8 cellular contexts compared by ENCODE assay signal in the genomic region with DNA sequence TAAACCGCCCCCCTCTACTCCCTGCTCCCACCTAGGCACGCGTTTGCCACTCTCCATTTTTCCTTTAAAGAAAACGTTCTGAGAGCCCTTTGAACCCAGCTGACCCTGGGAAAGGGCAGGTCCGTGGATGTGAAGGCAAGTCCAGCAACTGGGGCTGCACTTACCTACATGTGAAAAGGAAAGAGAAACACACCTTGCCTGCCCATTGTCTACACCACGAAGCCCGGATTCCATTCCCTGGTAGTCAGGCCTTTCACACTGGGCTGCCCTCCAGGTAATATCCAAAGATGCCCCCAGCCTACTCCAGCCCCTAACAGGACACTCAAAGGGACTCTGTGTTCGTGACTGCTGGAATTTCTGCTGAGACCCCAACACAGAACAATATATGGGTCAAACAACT.
DNase-seq lines count a peak whose midpoint lies in the region; ATAC-seq, FAIRE-seq and TF ChIP-seq lines count a peak whose summit lies in the region.

No MANE protein-coding gene starts in this region.

- DNase-seq in activated naive CD4-positive, alpha-beta T cell (lab: John Stamatoyannopoulos, UW) = no peak
- DNase-seq in K562 (ENCODE audit: extremely low read depth in 1 of 4, low spot score in 3 of 4) (no peak), mesenchymal stem cell (no peak), type B pancreatic cell (ENCODE audit: extremely low spot score, unreplicated experiment) (no peak)
- DNase-seq in stimulated activated CD8-positive, alpha-beta memory T cell treated with anti-CD3 and anti-CD28 coated beads, Interleukin-4, amount 100 ng/mL, for 48 hours = no peak

- TF ChIP-seq CTCF in K562 (IDR thresholded peaks at IDR 0.05 in 2 of 3, conservative IDR thresholded peaks at IDR 0.05 in 1 of 3; ENCODE audit: insufficient read depth in 2 of 3, low read depth in 1 of 3, low read length in 3 of 3) = no peak
- TF ChIP-seq CTCF in type B pancreatic cell (conservative IDR thresholded peaks at IDR 0.05) = no peak

- H3K4me2 ChIP-seq in K562 (ENCODE audit: insufficient read depth, low read length) = peak overlapping the region; percentile 86
- peak overlapping the region; percentile 98 for H3K4me2 ChIP-seq in mesenchymal stem cell (ENCODE audit: low read length, poor library complexity, severe bottlenecking)

- BruUV-seq in K562 (replicated peaks; lab: Mats Ljungman, UMichigan) = no TSS peak

- peak overlapping the region in 1 of 2 experiments; percentile 59 for H3K18ac ChIP-seq in mesenchymal stem cell (ENCODE audit: low read depth in 1 of 2, low read length in 2 of 2)

- TF ChIP-seq POLR2A in K562 (conservative IDR thresholded peaks at IDR 0.05) = no peak

- H3K4ac ChIP-seq in mesenchymal stem cell (ENCODE audit: low read depth in 1 of 2, low read length in 2 of 2) = no peak overlapping the region

- H3K36me3 ChIP-seq in K562 (ENCODE audit: control insufficient read depth, insufficient read depth, low read length) (no peaks in the 10 kb centered on the region), mesenchymal stem cell (ENCODE audit: control insufficient read depth in 1 of 2, insufficient read depth in 2 of 2, low read depth in 1 of 2, low read length in 2 of 2) (no peaks in the 10 kb centered on the region)

- no peak overlapping the region for H2AK5ac ChIP-seq in mesenchymal stem cell (ENCODE audit: low read length, severe bottlenecking)

- no peak overlapping the region for H3K4me3 ChIP-seq in K562
- peak overlapping the region in 1 of 2 experiments; percentile 85 for H3K4me3 ChIP-seq in mesenchymal stem cell (ENCODE audit: insufficient read depth in 1 of 2, low read depth in 1 of 2, low read length in 2 of 2)

- H3K9me1 ChIP-seq in K562 (ENCODE audit: control insufficient read depth, insufficient read depth, low read length) = no peaks in the 10 kb centered on the region

- FAIRE-seq in K562 (lab: Jason Lieb, UNC) = no peak

- CTCF ChIA-PET in K562 (lab: Yijun Ruan, JAX; ENCODE audit: low intra/inter-chr PET ratio) = interaction anchor here (0.6 to 1.3 kb wide), 3 partner anchors 135 to 1417 kb away, joined by 3 to 5 read pairs (median 4); no protein-coding TSS in a partner anchor

- TF ChIP-seq RAD21 in K562 (CRISPR knock-in tag; conservative IDR thresholded peaks at IDR 0.05 in 1 of 2, IDR thresholded peaks at IDR 0.05 in 1 of 2) = no peak

- H3K27me3 Mint-ChIP-seq in activated naive CD4-positive, alpha-beta T cell treated with anti-CD3 and anti-CD28 coated beads, Interleukin-2, amount 50 U/mL, for 24 hours = no peaks in the 10 kb centered on the region
- peaks cover 7% of the 10 kb centered on the region for H3K27me3 Mint-ChIP-seq in type B pancreatic cell

- no peak overlapping the region for H4K91ac ChIP-seq in mesenchymal stem cell (ENCODE audit: low read length)

- H4K8ac ChIP-seq in mesenchymal stem cell (ENCODE audit: low read length) = no peak overlapping the region

- no peaks in the 10 kb centered on the region for H3K9me3 ChIP-seq in K562 (replicated peaks; ENCODE audit: control insufficient read depth, insufficient read depth, low read depth, low read length)
- H3K9me3 ChIP-seq in mesenchymal stem cell (ENCODE audit: control insufficient read depth, low read length) = no peaks in the 10 kb centered on the region

- H3K9me3 Mint-ChIP-seq in activated naive CD4-positive, alpha-beta T cell treated with anti-CD3 and anti-CD28 coated beads, Interleukin-2, amount 50 U/mL, for 24 hours = no peaks in the 10 kb centered on the region
- H3K9me3 Mint-ChIP-seq in type B pancreatic cell = no peaks in the 10 kb centered on the region

- H4K20me1 ChIP-seq in K562 (replicated peaks; ENCODE audit: control insufficient read depth, insufficient read depth, low read length) = no peaks in the 10 kb centered on the region

- H2AFZ ChIP-seq in K562 (ENCODE audit: low read depth, low read length) = peak overlapping the region; percentile 99
- H2AFZ ChIP-seq in mesenchymal stem cell (ENCODE audit: low read depth, low read length) = no peak overlapping the region

- H3K79me1 ChIP-seq in mesenchymal stem cell (replicated peaks; ENCODE audit: low read length, poor library complexity, severe bottlenecking) = no peaks in the 10 kb centered on the region

- peak overlapping the region; percentile 91 for H3K27ac Mint-ChIP-seq in activated naive CD4-positive, alpha-beta T cell treated with anti-CD3 and anti-CD28 coated beads, Interleukin-2, amount 50 U/mL, for 24 hours
- H3K27ac Mint-ChIP-seq in type B pancreatic cell = peak overlapping the region; percentile 85

- peak overlapping the region; percentile 87 for H3K4me3 Mint-ChIP-seq in activated naive CD4-positive, alpha-beta T cell treated with anti-CD3 and anti-CD28 coated beads, Interleukin-2, amount 50 U/mL, for 24 hours
- peak overlapping the region; percentile 89 for H3K4me3 Mint-ChIP-seq in type B pancreatic cell

- peaks cover 16% of the 10 kb centered on the region for H3K4me1 Mint-ChIP-seq in activated naive CD4-positive, alpha-beta T cell treated with anti-CD3 and anti-CD28 coated beads, Interleukin-2, amount 50 U/mL, for 24 hours
- peaks cover 38% of the 10 kb centered on the region for H3K4me1 Mint-ChIP-seq in type B pancreatic cell (ENCODE audit: unreplicated experiment)

- H3K4me1 ChIP-seq in K562 (replicated peaks in 1 of 2; ENCODE audit: control insufficient read depth in 2 of 2, insufficient read depth in 2 of 2, low read length in 2 of 2) (peaks cover 13 to 17% of the 10 kb centered on the region in 2 experiments), mesenchymal stem cell (ENCODE audit: control insufficient read depth, insufficient read depth, low read depth, low read length) (peaks cover 14% of the 10 kb centered on the region)

- in situ Hi-C loops in K562 (cut with MboI) = no loop called here

- H2BK12ac ChIP-seq in mesenchymal stem cell (ENCODE audit: low read length in 2 of 2) = no peak overlapping the region

- no peak overlapping the region for H3K27ac ChIP-seq in K562 (ENCODE audit: extremely low read depth, low read depth, low read length)
- no peak overlapping the region for H3K27ac ChIP-seq in mesenchymal stem cell (ENCODE audit: low read length, poor library complexity, severe bottlenecking)

- no peaks in the 10 kb centered on the region for H3K79me2 ChIP-seq in K562 (ENCODE audit: control insufficient read depth, insufficient read depth, low read length)

- intact Hi-C loops in K562 (cut with micrococcal nuclease) = loop anchor here (5.0 kb wide), 2 partner anchors 70 to 495 kb away; no protein-coding TSS in a partner anchor

- H3K9ac ChIP-seq in K562 (ENCODE audit: insufficient read depth in 1 of 2, low read depth in 2 of 2, low read length in 2 of 2) (peak overlapping the region in 1 of 2 experiments; percentile 73; a peak in 2 of 4 replicates), mesenchymal stem cell (ENCODE audit: low read length) (peak overlapping the region; percentile 95)

- no peaks in the 10 kb centered on the region for H3K36me3 Mint-ChIP-seq in activated naive CD4-positive, alpha-beta T cell treated with anti-CD3 and anti-CD28 coated beads, Interleukin-2, amount 50 U/mL, for 24 hours
- no peaks in the 10 kb centered on the region for H3K36me3 Mint-ChIP-seq in type B pancreatic cell

- 44% methylated on average over 8 of the region's 8 CpGs for WGBS in K562 (ENCODE audit: insufficient coverage, low coverage, missing lambda C conversion rate)
- WGBS in mesenchymal stem cell = 45% methylated on average over 8 of the region's 8 CpGs

- no peak overlapping the region for H3K14ac ChIP-seq in mesenchymal stem cell (ENCODE audit: low read length in 2 of 2)

- H2BK120ac ChIP-seq in mesenchymal stem cell (ENCODE audit: low read depth, low read length) = no peak overlapping the region

- no peak overlapping the region for H3K23ac ChIP-seq in mesenchymal stem cell (ENCODE audit: low read length in 2 of 2)

- no peak overlapping the region for H2BK15ac ChIP-seq in mesenchymal stem cell (ENCODE audit: low read depth, poor library complexity, severe bottlenecking)

- no peak overlapping the region for H2BK5ac ChIP-seq in mesenchymal stem cell (ENCODE audit: low read depth, low read length, poor library complexity, severe bottlenecking)

- POLR2A ChIA-PET in K562 (lab: Yijun Ruan, JAX) = interaction anchor here (0.6 to 0.9 kb wide), 3 partner anchors 62 to 1044 kb away, joined by 3 read pairs; no protein-coding TSS in a partner anchor

- TF ChIP-seq EP300 in K562 (IDR thresholded peaks at IDR 0.05; ENCODE audit: low read length) = no peak; the same call in 1 of the 2 replicates

- H3K27me3 ChIP-seq in K562 (ENCODE audit: control insufficient read depth in 2 of 2, insufficient read depth in 2 of 2, low read length in 2 of 2) (peaks cover 2 to 21% of the 10 kb centered on the region in 2 experiments; a peak in 3 of 5 replicates), mesenchymal stem cell (ENCODE audit: control insufficient read depth in 1 of 2, insufficient read depth in 1 of 2, low read length in 2 of 2) (peaks cover 0 to 22% of the 10 kb centered on the region in 2 experiments)

- ATAC-seq in K562 = no peak
- no peak for ATAC-seq in HG02938 (IDR thresholded peaks at IDR 0.05; ENCODE audit: unreplicated experiment)
- ATAC-seq in GM18867 (IDR thresholded peaks at IDR 0.05; ENCODE audit: unreplicated experiment) = no peak

TF ChIP-seq in K562, 482 proteins besides CTCF, POLR2A, EP300 and RAD21 (continues in another document):
- TF ChIP-seq ARID1B (IDR thresholded peaks at IDR 0.05) (peak; percentile 2; the same call in 1 of the 2 replicates), ILK (tag; IDR thresholded peaks at IDR 0.05; ENCODE audit: borderline replicate concordance, low read depth) (no peak), TAF7 (tag; IDR thresholded peaks at IDR 0.05) (no peak), ETS2 (tag; IDR thresholded peaks at IDR 0.05; ENCODE audit: borderline replicate concordance, poor library complexity, severe bottlenecking) (no peak), MEF2A (IDR thresholded peaks at IDR 0.05; ENCODE audit: control insufficient read depth, low read depth, low read length) (no peak), ZNF431 (CRISPR knock-in tag; IDR thresholded peaks at IDR 0.05) (no peak), TEAD1 (CRISPR knock-in tag; IDR thresholded peaks at IDR 0.05) (no peak), NCOR1 (IDR thresholded peaks at IDR 0.05) (0 out of 2 replicates have a peak, but pooled peaks have one; percentile 1), NR2C2 (CRISPR knock-in tag; IDR thresholded peaks at IDR 0.05) (no peak), NR2C2 (tag; IDR thresholded peaks at IDR 0.05) (peak; percentile 65), NR2F6 (CRISPR knock-in tag; IDR thresholded peaks at IDR 0.05) (no peak)
- TF ChIP-seq, protein P1, sequence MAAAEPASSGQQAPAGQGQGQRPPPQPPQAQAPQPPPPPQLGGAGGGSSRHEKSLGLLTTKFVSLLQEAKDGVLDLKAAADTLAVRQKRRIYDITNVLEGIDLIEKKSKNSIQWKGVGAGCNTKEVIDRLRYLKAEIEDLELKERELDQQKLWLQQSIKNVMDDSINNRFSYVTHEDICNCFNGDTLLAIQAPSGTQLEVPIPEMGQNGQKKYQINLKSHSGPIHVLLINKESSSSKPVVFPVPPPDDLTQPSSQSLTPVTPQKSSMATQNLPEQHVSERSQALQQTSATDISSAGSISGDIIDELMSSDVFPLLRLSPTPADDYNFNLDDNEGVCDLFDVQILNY (CRISPR knock-in tag; IDR thresholded peaks at IDR 0.05) = 0 out of 2 replicates have a peak, but pooled peaks have one; percentile 41
